Comparison of ENCODE assay signal across 8 cellular contexts in the genomic region with DNA sequence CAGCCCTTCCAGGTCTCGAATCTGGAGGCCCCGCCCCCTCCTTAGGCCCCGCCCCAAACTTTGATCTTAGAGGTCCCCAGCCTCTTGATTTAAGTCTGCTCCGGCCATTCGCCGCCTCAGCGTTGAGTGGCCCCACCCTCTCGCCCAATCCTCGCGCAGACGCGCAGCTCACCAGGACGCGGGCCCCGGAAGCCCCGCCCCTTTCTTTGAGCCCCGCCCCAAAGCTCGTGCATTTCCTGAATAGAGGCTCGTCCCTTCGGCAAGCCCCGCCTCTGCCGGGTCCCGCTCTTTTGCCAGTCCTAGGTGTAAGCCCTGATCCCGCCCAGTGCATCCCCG. TPM values are rescaled to one million over a fixed set of nuclear protein-coding genes. Genes with fewer than 3 reads are reported as not detected.
DNase-seq lines count a peak whose midpoint lies in the region; ATAC-seq, FAIRE-seq and TF ChIP-seq lines count a peak whose summit lies in the region.

No MANE protein-coding gene starts in this region.

- FAIRE-seq in H1 (lab: Jason Lieb, UNC): no peak

- no peak for TF ChIP-seq EP300 in H1 (IDR thresholded peaks at IDR 0.05; ENCODE audit: borderline replicate concordance in 1 of 2, low read depth in 2 of 2, low read length in 2 of 2)

- no peak overlapping the region for H3K23ac ChIP-seq in H1 (ENCODE audit: insufficient read length)
- H3K23ac ChIP-seq in mesenchymal stem cell (ENCODE audit: low read length in 2 of 2): no peak overlapping the region

- peak; percentile 90 for ATAC-seq in activated CD8-positive, alpha-beta memory T cell treated with anti-CD3 and anti-CD28 coated beads, Interleukin-2, amount 10 ng/mL, durations not matched to agents 7 days and 5 days

- no peak overlapping the region for H2BK20ac ChIP-seq in H1 (ENCODE audit: low read length)

- H3K4me2 ChIP-seq in H1 (ENCODE audit: insufficient read depth in 1 of 2, low read depth in 2 of 2, low read length in 2 of 2) (peak overlapping the region; percentile 86 to 90), mesenchymal stem cell (ENCODE audit: low read length, poor library complexity, severe bottlenecking) (peak overlapping the region; percentile 95)

- H3K4me3 Mint-ChIP-seq in activated CD8-positive, alpha-beta memory T cell treated with anti-CD3 and anti-CD28 coated beads, Interleukin-2, amount 10 ng/mL, durations not matched to agents 7 days and 5 days: peak overlapping the region; percentile 99

- H3K9ac ChIP-seq in H1 (replicated peaks in 1 of 4; ENCODE audit: extremely low read depth in 1 of 4, low read depth in 3 of 4, low read length in 3 of 4) (peak overlapping the region in 3 of 4 experiments; percentile 92 to 96 (median 94); a peak in 6 of 7 replicates), mesenchymal stem cell (ENCODE audit: low read length) (peak overlapping the region; percentile 100)

- no peak overlapping the region for H2BK120ac ChIP-seq in H1 (replicated peaks; ENCODE audit: low read depth, low read length)
- peak overlapping the region; percentile 75 for H2BK120ac ChIP-seq in mesenchymal stem cell (ENCODE audit: low read depth, low read length)

- WGBS in H1 (ENCODE audit: extremely low coverage in 1 of 2, insufficient coverage in 1 of 2, insufficient read length in 1 of 2, insufficient replicate concordance in 2 of 2, low coverage in 1 of 2, low lambda C conversion rate in 2 of 2, missing lambda C conversion rate in 1 of 2), 2 experiments: 0% methylated on average over 17 of the region's 25 CpGs; no CpG with 5 or more reads in 1 of the 2 experiments
- WGBS in mesenchymal stem cell: 0% methylated on average over 22 of the region's 25 CpGs

- H2AFZ ChIP-seq in H1 (ENCODE audit: low read length) (peak overlapping the region; percentile 34; the same call in 1 of the 2 replicates), mesenchymal stem cell (ENCODE audit: low read depth, low read length) (peak overlapping the region; percentile 79)

- H3K18ac ChIP-seq in H1 (ENCODE audit: extremely low read depth, low read length) (peak overlapping the region; percentile 86; the same call in 1 of the 2 replicates), mesenchymal stem cell (ENCODE audit: low read depth in 1 of 2, low read length in 2 of 2) (peak overlapping the region; percentile 81 to 98)

- no peaks in the 10 kb centered on the region for H3K27me3 Mint-ChIP-seq in activated CD8-positive, alpha-beta memory T cell treated with anti-CD3 and anti-CD28 coated beads, Interleukin-2, amount 10 ng/mL, durations not matched to agents 7 days and 5 days

- peak overlapping the region; percentile 97; the same call in 1 of the 2 replicates for H4K8ac ChIP-seq in H1 (ENCODE audit: extremely low read depth, insufficient read depth, low read length)
- H4K8ac ChIP-seq in mesenchymal stem cell (ENCODE audit: low read length): peak overlapping the region; percentile 99

- TF ChIP-seq POLR2A in H1 (IDR thresholded peaks at IDR 0.05; ENCODE audit: control extremely low read depth in 1 of 2, low read depth in 2 of 2, low read length in 2 of 2): no peak

- peaks cover 42 to 85% of the 10 kb centered on the region in 2 experiments for H3K79me2 ChIP-seq in H1 (ENCODE audit: control insufficient read depth in 1 of 2, insufficient read depth in 2 of 2, low read length in 2 of 2)

- H4K91ac ChIP-seq in H1 (replicated peaks; ENCODE audit: insufficient read length, low read length) (peak overlapping the region; percentile 68), mesenchymal stem cell (ENCODE audit: low read length) (peak overlapping the region; percentile 77)

- DNase-seq in CMK (ENCODE audit: low read depth): peak; percentile 95
- peak; percentile 99 for DNase-seq in GM20000 (ENCODE audit: low spot score)
- DNase-seq in HT-29 (ENCODE audit: low spot score): peak; percentile 96
- DNase-seq in NK-92 treated with Interleukin-12 subunit alpha and Interleukin-12 subunit beta, amount 100 ng/mL, for 24 hours (lab: John Stamatoyannopoulos, UW): peak; percentile 98
- peak; percentile 100 for DNase-seq in activated CD8-positive, alpha-beta memory T cell treated with anti-CD3 and anti-CD28 coated beads, Interleukin-2, amount 10 ng/mL, durations not matched to agents 7 days and 5 days
- DNase-seq in H1 (ENCODE audit: low read depth in 1 of 2, low spot score in 2 of 2): peak; percentile 98 to 99
- DNase-seq in mesenchymal stem cell: peak; percentile 99
- DNase-seq in stimulated activated CD8-positive, alpha-beta memory T cell treated with anti-CD3 and anti-CD28 coated beads, Interleukin-12 subunit alpha, Interleukin-12 subunit beta, amount 100 ng/mL, for 4 hours (ENCODE audit: low read depth): peak; percentile 99

- H3K9me3 ChIP-seq in H1 (ENCODE audit: insufficient read depth in 2 of 2, low read depth in 1 of 2, low read length in 1 of 2): no peaks in the 10 kb centered on the region
- H3K9me3 ChIP-seq in mesenchymal stem cell (ENCODE audit: control insufficient read depth, low read length): no peaks in the 10 kb centered on the region

- peak overlapping the region; percentile 90 for H4K5ac ChIP-seq in H1 (ENCODE audit: insufficient read length, low read depth, low read length)

- no peak overlapping the region for H2BK15ac ChIP-seq in H1 (ENCODE audit: low read length)
- H2BK15ac ChIP-seq in mesenchymal stem cell (ENCODE audit: low read depth, poor library complexity, severe bottlenecking): peak overlapping the region; percentile 95

- H3K79me1 ChIP-seq in H1 (ENCODE audit: low read depth, low read length): peaks cover 21% of the 10 kb centered on the region
- peaks cover 19% of the 10 kb centered on the region for H3K79me1 ChIP-seq in mesenchymal stem cell (replicated peaks; ENCODE audit: low read length, poor library complexity, severe bottlenecking)

- H3K56ac ChIP-seq in H1 (replicated peaks; ENCODE audit: insufficient read length, low read depth, low read length): no peak overlapping the region

- TF ChIP-seq RAD21 in H1 (IDR thresholded peaks at IDR 0.05 in 1 of 2, conservative IDR thresholded peaks at IDR 0.05 in 1 of 2; ENCODE audit: low read depth in 2 of 2, low read length in 2 of 2): no peak

- peaks cover 33% of the 10 kb centered on the region for H3K36me3 Mint-ChIP-seq in activated CD8-positive, alpha-beta memory T cell treated with anti-CD3 and anti-CD28 coated beads, Interleukin-2, amount 10 ng/mL, durations not matched to agents 7 days and 5 days

- H3K27me3 ChIP-seq in H1 (replicated peaks in 1 of 4; ENCODE audit: control insufficient read depth in 3 of 4, extremely low read depth in 1 of 4, insufficient read depth in 3 of 4, low read length in 3 of 4) (no peaks in the 10 kb centered on the region; a peak in 1 of 7 replicates), mesenchymal stem cell (ENCODE audit: control insufficient read depth in 1 of 2, insufficient read depth in 1 of 2, low read length in 2 of 2) (no peaks in the 10 kb centered on the region)

- peak overlapping the region; percentile 96 to 100 (median 100) for H3K4me3 ChIP-seq in H1 (ENCODE audit: extremely low read depth in 1 of 4, insufficient read depth in 2 of 4, low read depth in 3 of 4, low read length in 4 of 4)
- peak overlapping the region; percentile 84 to 98 for H3K4me3 ChIP-seq in mesenchymal stem cell (ENCODE audit: insufficient read depth in 1 of 2, low read depth in 1 of 2, low read length in 2 of 2)

- H2BK12ac ChIP-seq in H1 (ENCODE audit: low read depth, low read length) (no peak overlapping the region), mesenchymal stem cell (ENCODE audit: low read length in 2 of 2) (no peak overlapping the region)

- POLR2A ChIA-PET in H1 (lab: Charles Lee; ENCODE audit: partially characterized antibody): interaction anchor here (0.6 to 5.4 kb wide), 16 partner anchors 10 to 401 kb away, joined by 3 to 91 read pairs (median 4); partner anchors contain the start of genes ADORA2A, LRRC75B and SPECC1L

- H3K4ac ChIP-seq in H1 (replicated peaks; ENCODE audit: insufficient read length, low read depth, low read length) (no peak overlapping the region), mesenchymal stem cell (ENCODE audit: low read depth in 1 of 2, low read length in 2 of 2) (peak overlapping the region; percentile 54 to 80)

- peaks cover 17% of the 10 kb centered on the region for H3K23me2 ChIP-seq in H1 (ENCODE audit: low read depth, low read length)

- peak overlapping the region; percentile 95 for H3K27ac ChIP-seq in H1 (ENCODE audit: low read depth, low read length)
- peak overlapping the region; percentile 86 for H3K27ac ChIP-seq in mesenchymal stem cell (ENCODE audit: low read length, poor library complexity, severe bottlenecking)

- TF ChIP-seq CTCF in GM20000 (IDR thresholded peaks at IDR 0.05; ENCODE audit: extremely low read depth, missing control alignments) (no peak), H1 (IDR thresholded peaks at IDR 0.05; ENCODE audit: control extremely low read depth in 1 of 3, insufficient read depth in 1 of 3, low read depth in 1 of 3, low read length in 3 of 3) (no peak)

- H4K20me1 ChIP-seq in H1 (replicated peaks in 1 of 2; ENCODE audit: control insufficient read depth in 1 of 2, insufficient read depth in 2 of 2, low read length in 2 of 2): peaks cover 13 to 31% of the 10 kb centered on the region in 2 experiments

- CTCF ChIA-PET in activated CD8-positive, alpha-beta memory T cell treated with anti-CD3 and anti-CD28 coated beads, Interleukin-2, amount 10 ng/mL, durations not matched to agents 7 days and 5 days (lab: Charles Lee): interaction anchor here (1.5 to 2.7 kb wide), 3 partner anchors 8 to 133 kb away, joined by 3 to 7 read pairs (median 3); no protein-coding TSS in a partner anchor
- CTCF ChIA-PET in H1 (lab: Charles Lee; ENCODE audit: partially characterized antibody): interaction anchor here (0.9 to 1.3 kb wide), 2 partner anchors 29 to 52 kb away, joined by 3 read pairs; no protein-coding TSS in a partner anchor

- H3K36me3 ChIP-seq in H1 (ENCODE audit: control insufficient read depth in 2 of 4, insufficient read depth in 4 of 4, low read length in 3 of 4): peaks cover 9 to 25% (median 23%) of the 10 kb centered on the region in 4 experiments
- H3K36me3 ChIP-seq in mesenchymal stem cell (ENCODE audit: control insufficient read depth in 1 of 2, insufficient read depth in 2 of 2, low read depth in 1 of 2, low read length in 2 of 2): peaks cover 24 to 43% of the 10 kb centered on the region in 2 experiments

- H3K4me1 ChIP-seq in H1 (replicated peaks in 1 of 4; ENCODE audit: control insufficient read depth in 3 of 4, insufficient read depth in 4 of 4, low read length in 3 of 4) (peaks cover 0 to 16% (median 3%) of the 10 kb centered on the region in 4 experiments; a peak in 6 of 7 replicates), mesenchymal stem cell (ENCODE audit: control insufficient read depth, insufficient read depth, low read depth, low read length) (peaks cover 25% of the 10 kb centered on the region)

- H2BK5ac ChIP-seq in H1 (ENCODE audit: low read depth, low read length): peak overlapping the region; percentile 96
- H2BK5ac ChIP-seq in mesenchymal stem cell (ENCODE audit: low read depth, low read length, poor library complexity, severe bottlenecking): peak overlapping the region; percentile 2

- no peaks in the 10 kb centered on the region for H3K9me3 Mint-ChIP-seq in activated CD8-positive, alpha-beta memory T cell treated with anti-CD3 and anti-CD28 coated beads, Interleukin-2, amount 10 ng/mL, durations not matched to agents 7 days and 5 days (ENCODE audit: low read depth)

- H3K4me1 Mint-ChIP-seq in activated CD8-positive, alpha-beta memory T cell treated with anti-CD3 and anti-CD28 coated beads, Interleukin-2, amount 10 ng/mL, durations not matched to agents 7 days and 5 days: peaks cover 60% of the 10 kb centered on the region

- H2AK5ac ChIP-seq in H1 (ENCODE audit: low read depth, low read length) (no peak overlapping the region), mesenchymal stem cell (ENCODE audit: low read length, severe bottlenecking) (no peak overlapping the region)

- H3K14ac ChIP-seq in H1 (ENCODE audit: insufficient read length) (no peak overlapping the region), mesenchymal stem cell (ENCODE audit: low read length in 2 of 2) (no peak overlapping the region)

- H3K27ac Mint-ChIP-seq in activated CD8-positive, alpha-beta memory T cell treated with anti-CD3 and anti-CD28 coated beads, Interleukin-2, amount 10 ng/mL, durations not matched to agents 7 days and 5 days: peak overlapping the region; percentile 97

RNA-seq across cellular contexts. Expression of gene GUCD1, which starts 0.2 kb away (rescaled TPM):
- total RNA-seq in HT-29 (2014; rRNA removed; shearing (Covaris generic)): 178 and 179 TPM in 2 replicates
- 100 to 1,000 TPM; 130 to 150 TPM for total RNA-seq in activated CD8-positive, alpha-beta memory T cell treated with anti-CD3 and anti-CD28 coated beads, Interleukin-2, amount 10 ng/mL, durations not matched to agents 7 days and 5 days
- 74.3 and 85.2 TPM in 2 replicates for total RNA-seq in H1 (2021; fragmentation: NEBNext Ultra II Directional; extraction: Animal tissue kit (Norgen Biotek cat#: 25700))
- 128 and 135 TPM in 2 replicates for polyA plus RNA-seq in H1 (2011; rRNA removed)
- polyA plus RNA-seq in H1 (2011; cell fraction: cytosol; rRNA removed): 100 TPM
- polyA plus RNA-seq in H1 (2011; cell fraction: nucleus; rRNA removed): 98.6 TPM
- polyA plus RNA-seq in H1 (2012, experiment 1 of 2): 70.9 to 98.5 TPM (median 87.2 TPM) in 4 replicates
- polyA plus RNA-seq in H1 (2012, experiment 2 of 2): 95.0 TPM
- 47.8 TPM for polyA plus RNA-seq in H1 (2013, experiment 1 of 2)
- polyA plus RNA-seq in H1 (2013, experiment 2 of 2): 47.2 TPM
- 129 and 150 TPM in 2 replicates for polyA minus RNA-seq in H1 (2011; rRNA and poly(A)+ RNA removed)
- polyA minus RNA-seq in H1 (2011; cell fraction: cytosol; rRNA and poly(A)+ RNA removed): 79.6 TPM
- polyA minus RNA-seq in H1 (2011; cell fraction: nucleus; rRNA and poly(A)+ RNA removed): 67.6 TPM
- 72.5 TPM for polyA plus RNA-seq in mesenchymal stem cell (2013, experiment 1 of 2)
- polyA plus RNA-seq in mesenchymal stem cell (2013, experiment 2 of 2): 69.0 TPM

RNA-seq across cellular contexts. Expression of gene SNRPD3, which starts 0.7 kb away (rescaled TPM):
- total RNA-seq in HT-29 (2014; rRNA removed; shearing (Covaris generic)): 170 and 171 TPM in 2 replicates
- total RNA-seq in activated CD8-positive, alpha-beta memory T cell treated with anti-CD3 and anti-CD28 coated beads, Interleukin-2, amount 10 ng/mL, durations not matched to agents 7 days and 5 days: 100 to 1,000 TPM; 132 to 139 TPM
- total RNA-seq in H1 (2021; fragmentation: NEBNext Ultra II Directional; extraction: Animal tissue kit (Norgen Biotek cat#: 25700)): 200 TPM in 2 replicates
- 258 and 455 TPM in 2 replicates for polyA plus RNA-seq in H1 (2011; rRNA removed)
- 394 TPM for polyA plus RNA-seq in H1 (2011; cell fraction: cytosol; rRNA removed)
- 159 TPM for polyA plus RNA-seq in H1 (2011; cell fraction: nucleus; rRNA removed)
- 341 to 525 TPM (median 423 TPM) in 4 replicates for polyA plus RNA-seq in H1 (2012, experiment 1 of 2)
- polyA plus RNA-seq in H1 (2012, experiment 2 of 2): 66.4 TPM
- 141 TPM for polyA plus RNA-seq in H1 (2013, experiment 1 of 2)
- 143 TPM for polyA plus RNA-seq in H1 (2013, experiment 2 of 2)
- polyA minus RNA-seq in H1 (2011; rRNA and poly(A)+ RNA removed): 289 and 329 TPM in 2 replicates
- 131 TPM for polyA minus RNA-seq in H1 (2011; cell fraction: cytosol; rRNA and poly(A)+ RNA removed)
- 174 TPM for polyA minus RNA-seq in H1 (2011; cell fraction: nucleus; rRNA and poly(A)+ RNA removed)
- polyA plus RNA-seq in mesenchymal stem cell (2013, experiment 1 of 2): 65.6 TPM
- polyA plus RNA-seq in mesenchymal stem cell (2013, experiment 2 of 2): 63.3 TPM

RNA-seq across cellular contexts. Expression of gene LRRC75B, which starts 37.7 kb away (rescaled TPM):
- total RNA-seq in HT-29 (2014; rRNA removed; shearing (Covaris generic)): 11.7 and 13.5 TPM in 2 replicates
- 1 to 10 TPM; 1.6 to 2.1 TPM for total RNA-seq in activated CD8-positive, alpha-beta memory T cell treated with anti-CD3 and anti-CD28 coated beads, Interleukin-2, amount 10 ng/mL, durations not matched to agents 7 days and 5 days
- total RNA-seq in H1 (2021; fragmentation: NEBNext Ultra II Directional; extraction: Animal tissue kit (Norgen Biotek cat#: 25700)): 10.9 and 12.2 TPM in 2 replicates
- polyA plus RNA-seq in H1 (2011; rRNA removed): 26.6 and 39.0 TPM in 2 replicates
- 29.2 TPM for polyA plus RNA-seq in H1 (2011; cell fraction: cytosol; rRNA removed)
- polyA plus RNA-seq in H1 (2011; cell fraction: nucleus; rRNA removed): 132 TPM
- 7.7 to 16.2 TPM (median 15.1 TPM) in 4 replicates for polyA plus RNA-seq in H1 (2012, experiment 1 of 2)
- 8.9 TPM for polyA plus RNA-seq in H1 (2012, experiment 2 of 2)
- 9.3 TPM for polyA plus RNA-seq in H1 (2013, experiment 1 of 2)
- polyA plus RNA-seq in H1 (2013, experiment 2 of 2): 7.8 TPM
- polyA minus RNA-seq in H1 (2011; rRNA and poly(A)+ RNA removed): 8.1 and 8.4 TPM in 2 replicates
- 8.7 TPM for polyA minus RNA-seq in H1 (2011; cell fraction: cytosol; rRNA and poly(A)+ RNA removed)
- polyA minus RNA-seq in H1 (2011; cell fraction: nucleus; rRNA and poly(A)+ RNA removed): 19.6 TPM
- polyA plus RNA-seq in mesenchymal stem cell (2013, experiment 1 of 2): 6.3 TPM
- 6.0 TPM for polyA plus RNA-seq in mesenchymal stem cell (2013, experiment 2 of 2)

RNA-seq across cellular contexts. Expression of gene GGT1, which starts 47.9 kb away (rescaled TPM):
- 15.1 and 27.1 TPM in 2 replicates for total RNA-seq in HT-29 (2014; rRNA removed; shearing (Covaris generic))
- 10 to 100 TPM; 51.2 to 66.0 TPM for total RNA-seq in activated CD8-positive, alpha-beta memory T cell treated with anti-CD3 and anti-CD28 coated beads, Interleukin-2, amount 10 ng/mL, durations not matched to agents 7 days and 5 days
- 14.0 and 14.4 TPM in 2 replicates for total RNA-seq in H1 (2021; fragmentation: NEBNext Ultra II Directional; extraction: Animal tissue kit (Norgen Biotek cat#: 25700))
- polyA plus RNA-seq in H1 (2011; rRNA removed): 29.2 and 44.8 TPM in 2 replicates
- polyA plus RNA-seq in H1 (2011; cell fraction: cytosol; rRNA removed): 29.3 TPM
- 46.8 TPM for polyA plus RNA-seq in H1 (2011; cell fraction: nucleus; rRNA removed)
- 8.0 to 18.8 TPM (median 17.1 TPM) in 4 replicates for polyA plus RNA-seq in H1 (2012, experiment 1 of 2)
- polyA plus RNA-seq in H1 (2012, experiment 2 of 2): 14.4 TPM
- polyA plus RNA-seq in H1 (2013, experiment 1 of 2): 13.9 TPM
- 11.9 TPM for polyA plus RNA-seq in H1 (2013, experiment 2 of 2)
- 7.5 and 9.6 TPM in 2 replicates for polyA minus RNA-seq in H1 (2011; rRNA and poly(A)+ RNA removed)
- 10.5 TPM for polyA minus RNA-seq in H1 (2011; cell fraction: cytosol; rRNA and poly(A)+ RNA removed)
- 11.2 TPM for polyA minus RNA-seq in H1 (2011; cell fraction: nucleus; rRNA and poly(A)+ RNA removed)
- 40.8 TPM for polyA plus RNA-seq in mesenchymal stem cell (2013, experiment 1 of 2)
- polyA plus RNA-seq in mesenchymal stem cell (2013, experiment 2 of 2): 40.0 TPM

RNA-seq across cellular contexts. Expression of gene UPB1, which starts 60.0 kb away (rescaled TPM):
- not detected in 2 replicates for total RNA-seq in HT-29 (2014; rRNA removed; shearing (Covaris generic))
- under 1 TPM; 0.09 to 0.14 TPM for total RNA-seq in activated CD8-positive, alpha-beta memory T cell treated with anti-CD3 and anti-CD28 coated beads, Interleukin-2, amount 10 ng/mL, durations not matched to agents 7 days and 5 days
- not detected in 2 replicates for total RNA-seq in H1 (2021; fragmentation: NEBNext Ultra II Directional; extraction: Animal tissue kit (Norgen Biotek cat#: 25700))
- polyA plus RNA-seq in H1 (2011; rRNA removed): 0.05 and 0.09 TPM in 2 replicates
- polyA plus RNA-seq in H1 (2011; cell fraction: cytosol; rRNA removed): 0.26 TPM
- polyA plus RNA-seq in H1 (2011; cell fraction: nucleus; rRNA removed): 0.36 TPM
- 0.06 to 0.17 TPM (median 0.12 TPM) in 4 replicates for polyA plus RNA-seq in H1 (2012, experiment 1 of 2)
- not detected for polyA plus RNA-seq in H1 (2012, experiment 2 of 2)
- 0.04 TPM for polyA plus RNA-seq in H1 (2013, experiment 1 of 2)
- polyA plus RNA-seq in H1 (2013, experiment 2 of 2): 0.06 TPM
- polyA minus RNA-seq in H1 (2011; rRNA and poly(A)+ RNA removed): 0.16 TPM in 1 of 2 replicates, not detected in the other
- not detected for polyA minus RNA-seq in H1 (2011; cell fraction: cytosol; rRNA and poly(A)+ RNA removed)
- 0.50 TPM for polyA minus RNA-seq in H1 (2011; cell fraction: nucleus; rRNA and poly(A)+ RNA removed)
- 0.06 TPM for polyA plus RNA-seq in mesenchymal stem cell (2013, experiment 1 of 2)
- 0.04 TPM for polyA plus RNA-seq in mesenchymal stem cell (2013, experiment 2 of 2)

Comparison
In these comparisons a context has a peak if more than half of its experiments do, and no peak if none do; other contexts are left out.
1. Peak in every context shown above with its lines: DNase-seq, ATAC-seq, H3K4me3 ChIP-seq and H3K27ac ChIP-seq.